In the genomic region with DNA sequence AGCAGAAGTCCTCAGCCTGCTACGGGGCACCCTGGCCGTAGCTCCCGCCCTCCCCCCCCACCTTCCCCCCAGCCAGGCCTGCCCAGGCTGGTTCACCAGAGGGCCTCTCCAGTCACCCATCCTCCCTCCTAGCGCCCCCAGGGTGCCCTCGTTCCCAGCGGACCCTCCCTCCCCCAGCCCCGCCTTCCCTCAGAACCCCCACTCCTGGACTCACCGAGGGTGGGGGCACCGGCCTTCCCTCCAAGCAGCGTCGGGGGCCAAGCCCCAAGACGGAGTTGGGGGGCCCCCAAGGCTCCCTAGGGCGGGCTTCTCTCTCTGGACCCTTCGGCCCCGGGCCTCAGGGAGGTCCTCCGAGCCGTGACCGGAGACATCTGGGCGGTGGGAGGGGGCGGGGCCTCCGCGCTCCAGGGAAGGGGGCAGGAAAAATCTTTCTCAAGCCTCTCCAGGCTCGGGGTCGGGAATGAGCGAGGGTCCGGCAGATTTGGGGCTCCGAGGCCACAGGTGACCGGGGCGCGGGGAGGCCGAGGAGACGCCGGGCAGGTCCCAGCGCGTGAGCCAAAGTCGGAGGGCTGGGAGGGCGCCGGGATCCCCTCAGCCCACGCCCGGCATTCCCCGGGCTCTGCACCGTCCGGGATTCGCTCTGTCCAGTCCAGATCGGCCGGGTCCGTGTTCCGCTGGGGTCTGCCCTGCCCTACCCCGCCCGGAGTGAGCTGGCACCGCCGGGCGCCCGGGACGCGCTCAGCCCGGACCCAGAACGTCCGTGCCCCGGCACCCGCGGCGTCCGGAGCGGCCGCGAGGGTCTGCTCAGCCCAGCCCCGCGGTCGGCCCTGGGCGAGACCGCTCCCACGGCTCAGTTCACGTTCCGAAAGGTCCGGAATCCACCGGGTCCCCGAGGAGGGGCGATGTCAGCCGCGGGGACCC, we compare ENCODE assay signal across 13 cellular contexts. TPM values are rescaled to one million over a fixed set of nuclear protein-coding genes. Genes with fewer than 3 reads are reported as not detected.
DNase-seq lines count a peak whose midpoint lies in the region; ATAC-seq and TF ChIP-seq lines count a peak whose summit lies in the region.
"Had no signal": no experiment of that assay in that cellular context is flagged by ENCODE, and none has a peak within 500 bp of the region (broad histone marks: within the 10 kb centered on the region; RNA-seq: fewer than 3 reads in every experiment).

No MANE protein-coding gene starts in this region.

- DNase-seq in DMS 273 (lab: John Stamatoyannopoulos, UW; ENCODE audit: unreplicated experiment): peak; percentile 41
- no peak for DNase-seq in DMS 273 treated with DMSO at 0.1 percent for 48 hours (lab: John Stamatoyannopoulos, UW)
- no peak for DNase-seq in type B pancreatic cell (ENCODE audit: extremely low spot score, unreplicated experiment)
- DNase-seq in NCI-H2227 (lab: John Stamatoyannopoulos, UW; ENCODE audit: unreplicated experiment): no peak
- DNase-seq in middle frontal gyrus (ENCODE audit: extremely low spot score, low spot score): no peak
- DNase-seq in T1000 (lab: John Stamatoyannopoulos, UW): no peak
- DNase-seq: amniotic stem cell, NCI-H1105 had no signal

- no peaks in the 10 kb centered on the region for H3K9me3 Mint-ChIP-seq in type B pancreatic cell

- TF ChIP-seq CTCF in type B pancreatic cell (conservative IDR thresholded peaks at IDR 0.05): no peak

- peak overlapping the region; percentile 83 for H3K4me3 Mint-ChIP-seq in type B pancreatic cell

- H3K4me1 ChIP-seq in mucosa of rectum (ENCODE audit: control insufficient read depth in 2 of 2, insufficient read depth in 2 of 2, low read length in 2 of 2): no peaks in the 10 kb centered on the region

- H3K9ac ChIP-seq in mucosa of rectum (ENCODE audit: low read depth in 1 of 2, low read length in 2 of 2): peak overlapping the region in 1 of 2 donors; percentile 16

- H3K36me3 ChIP-seq in mucosa of rectum (ENCODE audit: control insufficient read depth in 2 of 2, insufficient read depth in 2 of 2, low read length in 2 of 2): no peaks in the 10 kb centered on the region
- H3K36me3 ChIP-seq: neutrophil had no signal

- peak overlapping the region; percentile 22 to 48 for H3K4me3 ChIP-seq in mucosa of rectum (ENCODE audit: low read length in 2 of 2)
- H3K4me3 ChIP-seq: GM12878 had no signal

- peaks cover 13% of the 10 kb centered on the region for H3K4me1 Mint-ChIP-seq in type B pancreatic cell (ENCODE audit: unreplicated experiment)

- peak; percentile 33 for ATAC-seq in esophagus mucosa
- ATAC-seq: GM12878 had no signal

- peaks cover 61% of the 10 kb centered on the region for H3K27me3 Mint-ChIP-seq in type B pancreatic cell

- H3K27me3 ChIP-seq in mucosa of rectum (ENCODE audit: control insufficient read depth in 2 of 2, insufficient read depth in 2 of 2, low read length in 2 of 2): peaks cover 10 to 31% of the 10 kb centered on the region in 2 donors

- no peaks in the 10 kb centered on the region for H3K9me3 ChIP-seq in mucosa of rectum (ENCODE audit: control insufficient read depth in 2 of 2, low read length in 2 of 2)
- H3K9me3 ChIP-seq: neutrophil had no signal

- no peak overlapping the region for H3K27ac ChIP-seq in mucosa of rectum (ENCODE audit: low read depth in 2 of 2, low read length in 2 of 2)
- H3K27ac ChIP-seq: 22Rv1, neutrophil had no signal

- H3K36me3 Mint-ChIP-seq in type B pancreatic cell: no peaks in the 10 kb centered on the region

- H3K27ac Mint-ChIP-seq in type B pancreatic cell: no peak overlapping the region

RNA-seq across cellular contexts. Expression of gene INSYN1, which starts 1.0 kb away (rescaled TPM):
- total RNA-seq in esophagus mucosa: 5.1 TPM
- total RNA-seq in type B pancreatic cell (ENCODE audit: low replicate concordance): 5.8 and 6.4 TPM in 2 replicates
- total RNA-seq: GM12878 had no signal
